Comparison of ENCODE assay signal across 29 cellular contexts in genomic region chr5:29701600-29701999, GRCh38.
"Had no signal": no experiment of that assay in that cellular context is flagged by ENCODE, and none has a peak within 500 bp of the region (broad histone marks: within the 10 kb centered on the region; RNA-seq: fewer than 3 reads in every experiment).

No MANE protein-coding gene starts in this region.

- H3K4me3 Mint-ChIP-seq: dendritic cell treated with granulocyte-macrophage colony-stimulating factor and Interleukin-4, amounts not matched to agents 40 ng/mL and 50 ng/mL, for 4 days; effector memory CD8-positive, alpha-beta T cell; endodermal cell had no signal

- H3K9me3 ChIP-seq: colonic mucosa, gastrocnemius medialis had no signal

- H3K79me2 ChIP-seq: hepatocyte had no signal

- H3K27me3 Mint-ChIP-seq: dendritic cell treated with granulocyte-macrophage colony-stimulating factor and Interleukin-4, amounts not matched to agents 40 ng/mL and 50 ng/mL, for 4 days; effector memory CD8-positive, alpha-beta T cell had no signal

- H3K4me3 ChIP-seq: colonic mucosa, coronary artery, dorsolateral prefrontal cortex, esophagus muscularis mucosa, esophagus squamous epithelium, gastrocnemius medialis, gastroesophageal sphincter, heart left ventricle, heart right ventricle, hepatocyte had no signal

- H3K4me2 ChIP-seq: hepatocyte had no signal

- H3K27me3 ChIP-seq: colonic mucosa, esophagus muscularis mucosa, esophagus squamous epithelium, foreskin keratinocyte, gastrocnemius medialis, gastroesophageal sphincter, heart left ventricle, heart right ventricle, hepatocyte had no signal

- H3K4me1 ChIP-seq: colonic mucosa, esophagus muscularis mucosa, esophagus squamous epithelium, foreskin keratinocyte, gastrocnemius medialis, gastroesophageal sphincter, heart left ventricle, heart right ventricle had no signal

- H3K27ac ChIP-seq: colonic mucosa, coronary artery, dorsolateral prefrontal cortex, epithelial cell of prostate, esophagus muscularis mucosa, esophagus squamous epithelium, foreskin keratinocyte, gastrocnemius medialis, gastroesophageal sphincter, heart left ventricle, heart right ventricle, hepatocyte had no signal

- ATAC-seq: effector memory CD8-positive, alpha-beta T cell; esophagus mucosa; foreskin keratinocyte; gastrocnemius medialis; gastroesophageal sphincter; heart left ventricle; heart right ventricle had no signal

- DNase-seq: colonic mucosa; cortex of kidney; dermis blood vessel endothelial cell; dorsolateral prefrontal cortex; effector CD4-positive, alpha-beta T cell; effector CD8-positive, alpha-beta T cell; effector memory CD4-positive, alpha-beta T cell; effector memory CD8-positive, alpha-beta T cell; endodermal cell; erythroblast; esophagus squamous epithelium; foreskin fibroblast; foreskin keratinocyte; foreskin melanocyte; gastrocnemius medialis; glutamatergic neuron; head of caudate nucleus; heart left ventricle; heart right ventricle had no signal

- FAIRE-seq: colon, endometrium, endothelial cell of umbilical vein had no signal

- H3K36me3 ChIP-seq: colonic mucosa, esophagus muscularis mucosa, esophagus squamous epithelium, gastrocnemius medialis, gastroesophageal sphincter, heart left ventricle, heart right ventricle had no signal

- H3K27ac Mint-ChIP-seq: dendritic cell treated with granulocyte-macrophage colony-stimulating factor and Interleukin-4, amounts not matched to agents 40 ng/mL and 50 ng/mL, for 4 days; effector memory CD8-positive, alpha-beta T cell; endodermal cell had no signal

- H2AFZ ChIP-seq: hepatocyte had no signal
